In genomic region chr1:9129391-9130041, GRCh38 we compare ENCODE assay signal across 8 cellular contexts. TPM values are rescaled to one million over a fixed set of nuclear protein-coding genes. Genes with fewer than 3 reads are reported as not detected.
DNase-seq lines count a peak whose midpoint lies in the region; ATAC-seq and TF ChIP-seq lines count a peak whose summit lies in the region.

No MANE protein-coding gene starts in this region.

- H3K9me3 ChIP-seq in OCI-LY3 (ENCODE audit: insufficient read depth, low read length) (no peaks in the 10 kb centered on the region), neural progenitor cell (ENCODE audit: low read depth) (no peaks in the 10 kb centered on the region), testis (no peaks in the 10 kb centered on the region)

- no peaks in the 10 kb centered on the region for H3K9me3 Mint-ChIP-seq in activated T-cell treated with anti-CD3 and anti-CD28 coated beads, Interleukin-2, amount 50 U/mL, for 4 hours
- H3K9me3 Mint-ChIP-seq in neural progenitor cell, result no peaks in the 10 kb centered on the region

- H3K27ac ChIP-seq in OCI-LY3 (ENCODE audit: low read length), result no peak overlapping the region
- H3K27ac ChIP-seq in neural progenitor cell, result no peak overlapping the region
- peak overlapping the region; percentile 84 to 93 for H3K27ac ChIP-seq in testis

- DNase-seq in AG08396 (ENCODE audit: low spot score), result peak; percentile 73
- DNase-seq in activated T-cell treated with anti-CD3 and anti-CD28 coated beads, Interleukin-2, amount 50 U/mL, for 4 hours, result peak; percentile 88
- DNase-seq in fibroblast of pulmonary artery (ENCODE audit: low read depth), result peak; percentile 41
- DNase-seq in neural progenitor cell (ENCODE audit: low spot score), result peak; percentile 96
- DNase-seq in testis, result peak; percentile 92

- H3F3A ChIP-seq in neural progenitor cell (ENCODE audit: low read depth), result peaks cover 22% of the 10 kb centered on the region

- H3K4me1 ChIP-seq in OCI-LY3 (ENCODE audit: low read length) (peaks cover 9% of the 10 kb centered on the region; the same call in 1 of the 2 replicates), neural progenitor cell (no peaks in the 10 kb centered on the region), testis (peaks cover 16% of the 10 kb centered on the region)

- no peaks in the 10 kb centered on the region for H3K36me3 Mint-ChIP-seq in activated T-cell treated with anti-CD3 and anti-CD28 coated beads, Interleukin-2, amount 50 U/mL, for 4 hours (ENCODE audit: insufficient read depth)
- H3K36me3 Mint-ChIP-seq in neural progenitor cell, result no peaks in the 10 kb centered on the region

- H3K9ac ChIP-seq in OCI-LY3 (ENCODE audit: low read length), result peak overlapping the region; percentile 30; the same call in 1 of the 2 replicates
- H3K9ac ChIP-seq in neural progenitor cell, result no peak overlapping the region

- H3K4me3 Mint-ChIP-seq in activated T-cell treated with anti-CD3 and anti-CD28 coated beads, Interleukin-2, amount 50 U/mL, for 4 hours, result peak overlapping the region; percentile 70
- H3K4me3 Mint-ChIP-seq in neural progenitor cell, result peak overlapping the region; percentile 80

- H3K27me3 Mint-ChIP-seq in activated T-cell treated with anti-CD3 and anti-CD28 coated beads, Interleukin-2, amount 50 U/mL, for 4 hours (ENCODE audit: low read depth), result no peaks in the 10 kb centered on the region
- peaks cover 6% of the 10 kb centered on the region for H3K27me3 Mint-ChIP-seq in neural progenitor cell (ENCODE audit: insufficient read depth, low read depth)

- peaks cover 25% of the 10 kb centered on the region for H3K4me1 Mint-ChIP-seq in activated T-cell treated with anti-CD3 and anti-CD28 coated beads, Interleukin-2, amount 50 U/mL, for 4 hours (ENCODE audit: low read depth)
- H3K4me1 Mint-ChIP-seq in neural progenitor cell, result peaks cover 13% of the 10 kb centered on the region

- WGBS in testis, 2 donors, result 3 to 5% methylated on average over 13 to 24 of the region's 34 CpGs

- H3K79me2 ChIP-seq in OCI-LY3 (ENCODE audit: low read length) (no peaks in the 10 kb centered on the region), neural progenitor cell (ENCODE audit: low read depth) (no peaks in the 10 kb centered on the region)

- H3K27ac Mint-ChIP-seq in neural progenitor cell, result no peak overlapping the region

- peak; percentile 59 for ATAC-seq in GM19025 (IDR thresholded peaks at IDR 0.05; ENCODE audit: low read depth, unreplicated experiment)
- ATAC-seq in HG03175 (IDR thresholded peaks at IDR 0.05; ENCODE audit: unreplicated experiment), result peak; percentile 57
- ATAC-seq in activated T-cell treated with anti-CD3 and anti-CD28 coated beads, Interleukin-2, amount 50 U/mL, for 4 hours, result peak; percentile 57 to 68

- peak overlapping the region; percentile 82 for H3K4me3 ChIP-seq in OCI-LY3 (ENCODE audit: low read length)
- peak overlapping the region; percentile 49 for H3K4me3 ChIP-seq in fibroblast of pulmonary artery (replicated peaks; ENCODE audit: low read depth, low read length)
- peak overlapping the region; percentile 57 for H3K4me3 ChIP-seq in neural progenitor cell
- peak overlapping the region; percentile 66 to 76 for H3K4me3 ChIP-seq in testis

- no peak for TF ChIP-seq POLR2A in testis (IDR thresholded peaks at IDR 0.05)

- H3K27me3 ChIP-seq in OCI-LY3 (ENCODE audit: low read depth, low read length), result peaks cover 13% of the 10 kb centered on the region
- H3K27me3 ChIP-seq in neural progenitor cell, result peaks cover 28% of the 10 kb centered on the region
- H3K27me3 ChIP-seq in testis, result no peaks in the 10 kb centered on the region

- no peaks in the 10 kb centered on the region for H3K36me3 ChIP-seq in OCI-LY3 (replicated peaks; ENCODE audit: low read depth, low read length)
- H3K36me3 ChIP-seq in neural progenitor cell, result no peaks in the 10 kb centered on the region
- no peaks in the 10 kb centered on the region for H3K36me3 ChIP-seq in testis (ENCODE audit: low read depth, missing control alignments)

- H2AFZ ChIP-seq in OCI-LY3 (ENCODE audit: low read depth, low read length), result peak overlapping the region; percentile 91
- peak overlapping the region; percentile 69 for H2AFZ ChIP-seq in neural progenitor cell (replicated peaks)

- H3K4me2 ChIP-seq in OCI-LY3 (ENCODE audit: low read length), result peak overlapping the region; percentile 88
- H3K4me2 ChIP-seq in neural progenitor cell, result peak overlapping the region; percentile 34

- intact Hi-C loops in testis (cut with DNase I; ENCODE audit: low total_unique reads), result no loop called here

- H4K20me1 ChIP-seq in OCI-LY3 (ENCODE audit: insufficient read depth, low read length) (no peaks in the 10 kb centered on the region), neural progenitor cell (ENCODE audit: low read depth) (peaks cover 5% of the 10 kb centered on the region)

- TF ChIP-seq CTCF in OCI-LY3 (IDR thresholded peaks at IDR 0.05; ENCODE audit: low read depth, low read length) (no peak), fibroblast of pulmonary artery (IDR thresholded peaks at IDR 0.05; ENCODE audit: low read length, missing control alignments) (no peak), neural progenitor cell (IDR thresholded peaks at IDR 0.05) (no peak), testis (IDR thresholded peaks at IDR 0.05) (no peak)

RNA-seq across cellular contexts. Expression of gene GPR157, which starts 0.6 kb away (rescaled TPM):
- total RNA-seq in activated T-cell treated with anti-CD3 and anti-CD28 coated beads, Interleukin-2, amount 50 U/mL, for 4 hours, result 1 to 10 TPM; 1.5 to 5.3 (median 2.9) TPM
- 1.6 and 2.1 TPM in 2 replicates for total RNA-seq in neural progenitor cell (ENCODE audit: low replicate concordance)
- total RNA-seq in testis, result 10 to 100 TPM in 1 of 2 donors, 1 to 10 TPM in 1; 8.8 to 11.7 TPM
- polyA plus RNA-seq in testis (ENCODE audit: insufficient read depth, low read depth, low replicate concordance), result 4.1 TPM

Comparison
In these comparisons a context has a peak if more than half of its experiments do, and no peak if none do; other contexts are left out.
1. DNase-seq: peak in every context shown above with its lines; median percentile 96 in neural progenitor cell; 92 in testis; 88 in activated T-cell treated with anti-CD3 and anti-CD28 coated beads, Interleukin-2, amount 50 U/mL, for 4 hours; 73 in AG08396; 41 in fibroblast of pulmonary artery.
2. H3K27ac ChIP-seq: peak in testis (2 of 2); none in OCI-LY3 (single experiment) and neural progenitor cell (single experiment).
3. Peak in every context shown above with its lines, with median percentiles within 50 percentile points of each other: ATAC-seq and H3K4me3 ChIP-seq.